ENCODE assay signal across 24 cellular contexts in the genomic region with DNA sequence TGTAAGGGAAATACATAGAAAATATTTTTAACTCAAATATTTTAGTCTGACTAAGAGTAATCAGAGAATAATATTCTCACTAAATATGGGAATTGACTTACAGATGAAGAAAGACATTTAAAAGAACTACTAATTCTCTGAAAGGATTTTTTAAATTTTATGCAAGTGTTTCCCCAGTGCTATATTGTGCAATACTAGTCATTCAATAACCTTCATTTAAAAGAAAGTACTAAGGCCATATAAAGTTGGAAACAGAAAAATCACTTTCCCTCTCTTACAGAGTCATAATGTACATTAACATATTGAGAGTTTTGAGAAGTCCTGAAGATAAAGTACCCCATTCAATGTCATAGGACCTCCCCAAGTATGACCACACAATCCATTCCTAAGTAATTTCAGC.
DNase-seq lines count a peak whose midpoint lies in the region; ATAC-seq, FAIRE-seq and TF ChIP-seq lines count a peak whose summit lies in the region.
"Had no signal": no experiment of that assay in that cellular context is flagged by ENCODE, and none has a peak within 500 bp of the region (broad histone marks: within the 10 kb centered on the region; RNA-seq: fewer than 3 reads in every experiment).

No MANE protein-coding gene starts in this region.

- H2BK120ac ChIP-seq in IMR-90 (ENCODE audit: low read depth, low read length) (no peak overlapping the region), H1 (replicated peaks; ENCODE audit: low read depth, low read length) (no peak overlapping the region)

- H3K9me1 ChIP-seq in IMR-90 (ENCODE audit: insufficient read depth, low read length), result no peaks in the 10 kb centered on the region

- no peak overlapping the region for H3K14ac ChIP-seq in IMR-90 (replicated peaks; ENCODE audit: low read depth, low read length)
- H3K14ac ChIP-seq in H1 (ENCODE audit: insufficient read length), result no peak overlapping the region

- no peaks in the 10 kb centered on the region for H3K27me3 ChIP-seq in IMR-90 (ENCODE audit: control insufficient read depth, insufficient read depth, low read length)
- no peaks in the 10 kb centered on the region for H3K27me3 ChIP-seq in H1 (replicated peaks in 1 of 4; ENCODE audit: control insufficient read depth in 3 of 4, extremely low read depth in 1 of 4, insufficient read depth in 3 of 4, low read length in 3 of 4)
- H3K27me3 ChIP-seq in left ventricle myocardium inferior (ENCODE audit: low read depth), result no peaks in the 10 kb centered on the region
- H3K27me3 ChIP-seq: BLaER1 treated with 17β-estradiol and CSF1 and Interleukin-3, amounts not matched to agents 10 nM and 100 nM had no signal

- H2AFZ ChIP-seq in IMR-90 (replicated peaks; ENCODE audit: low read length, poor library complexity), result no peak overlapping the region
- H2AFZ ChIP-seq in H1 (ENCODE audit: low read length), result no peak overlapping the region

- no peaks in the 10 kb centered on the region for H3K79me2 ChIP-seq in H1 (ENCODE audit: control insufficient read depth in 1 of 2, insufficient read depth in 2 of 2, low read length in 2 of 2)

- H3K23me2 ChIP-seq in H1 (ENCODE audit: low read depth, low read length), result no peaks in the 10 kb centered on the region

- intact Hi-C loops in IMR-90 (cut with micrococcal nuclease) (no loop called here), left ventricle myocardium inferior (cut with micrococcal nuclease) (no loop called here)

- H3K79me1 ChIP-seq in IMR-90 (ENCODE audit: low read depth in 1 of 2, low read length in 2 of 2) (no peaks in the 10 kb centered on the region), H1 (ENCODE audit: low read depth, low read length) (no peaks in the 10 kb centered on the region)

- H4K20me1 ChIP-seq in IMR-90 (ENCODE audit: insufficient read depth, low read length) (no peaks in the 10 kb centered on the region), H1 (replicated peaks in 1 of 2; ENCODE audit: control insufficient read depth in 1 of 2, insufficient read depth in 2 of 2, low read length in 2 of 2) (no peaks in the 10 kb centered on the region)
- H4K20me1 ChIP-seq: BLaER1 treated with 17β-estradiol and CSF1 and Interleukin-3, amounts not matched to agents 10 nM and 100 nM had no signal

- H2BK12ac ChIP-seq in H1 (ENCODE audit: low read depth, low read length), result no peak overlapping the region

- no peak overlapping the region for H2AK9ac ChIP-seq in IMR-90 (replicated peaks; ENCODE audit: low read depth, low read length, poor library complexity)

- no peak overlapping the region for H3K4me2 ChIP-seq in IMR-90 (ENCODE audit: low read depth, low read length)
- H3K4me2 ChIP-seq in H1 (ENCODE audit: insufficient read depth in 1 of 2, low read depth in 2 of 2, low read length in 2 of 2), result no peak overlapping the region
- H3K4me2 ChIP-seq: BLaER1 treated with 17β-estradiol and CSF1 and Interleukin-3, amounts not matched to agents 10 nM and 100 nM had no signal

- H3K9me3 ChIP-seq in IMR-90 (ENCODE audit: control insufficient read depth, insufficient read depth, low read length) (no peaks in the 10 kb centered on the region; the same call in 1 of the 2 replicates), H1 (ENCODE audit: insufficient read depth in 2 of 2, low read depth in 1 of 2, low read length in 1 of 2) (no peaks in the 10 kb centered on the region), left ventricle myocardium inferior (replicated peaks) (peaks cover 10% of the 10 kb centered on the region)
- H3K9me3 ChIP-seq: BLaER1 treated with 17β-estradiol and CSF1 and Interleukin-3, amounts not matched to agents 10 nM and 100 nM had no signal

- H3K4ac ChIP-seq in IMR-90 (ENCODE audit: low read depth, low read length) (no peak overlapping the region), H1 (replicated peaks; ENCODE audit: insufficient read length, low read depth, low read length) (no peak overlapping the region)

- H3K4me1 ChIP-seq in IMR-90 (ENCODE audit: control insufficient read depth, insufficient read depth, low read length) (no peaks in the 10 kb centered on the region), H1 (replicated peaks in 1 of 4; ENCODE audit: control insufficient read depth in 3 of 4, insufficient read depth in 4 of 4, low read length in 3 of 4) (no peaks in the 10 kb centered on the region), left ventricle myocardium inferior (no peaks in the 10 kb centered on the region)
- H3K4me1 ChIP-seq: BLaER1 treated with 17β-estradiol and CSF1 and Interleukin-3, amounts not matched to agents 10 nM and 100 nM had no signal

- no peak for ATAC-seq in IMR-90 (ENCODE audit: low read depth)
- ATAC-seq: CD8-positive, alpha-beta T cell; GM12878 had no signal

- H3K36me3 ChIP-seq in IMR-90 (ENCODE audit: control insufficient read depth, insufficient read depth, low read length) (no peaks in the 10 kb centered on the region), H1 (ENCODE audit: control insufficient read depth in 2 of 4, insufficient read depth in 4 of 4, low read length in 3 of 4) (no peaks in the 10 kb centered on the region), left ventricle myocardium inferior (no peaks in the 10 kb centered on the region)
- H3K36me3 ChIP-seq: BLaER1 treated with 17β-estradiol and CSF1 and Interleukin-3, amounts not matched to agents 10 nM and 100 nM had no signal

- POLR2A ChIA-PET in IMR-90 (lab: Charles Lee; ENCODE audit: unreplicated experiment) (no interaction called here), H1 (lab: Charles Lee; ENCODE audit: partially characterized antibody) (no interaction called here)

- in situ Hi-C loops in IMR-90 (cut with MboI; ENCODE audit: low sequenced_read_pairs), result no loop called here

- H2BK15ac ChIP-seq in IMR-90 (ENCODE audit: low read depth, low read length) (no peak overlapping the region), H1 (ENCODE audit: low read length) (no peak overlapping the region)

- TF ChIP-seq EP300 in Ishikawa (IDR thresholded peaks at IDR 0.05; ENCODE audit: borderline replicate concordance) (no peak), H1 (IDR thresholded peaks at IDR 0.05; ENCODE audit: borderline replicate concordance in 1 of 2, low read depth in 2 of 2, low read length in 2 of 2) (no peak)

- H4K91ac ChIP-seq in IMR-90 (ENCODE audit: insufficient read depth, low read depth, low read length), result no peak overlapping the region
- H4K91ac ChIP-seq in H1 (replicated peaks; ENCODE audit: insufficient read length, low read length), result no peak overlapping the region

- H3K27ac ChIP-seq in IMR-90 (ENCODE audit: insufficient read depth, low read length), result no peak overlapping the region
- H3K27ac ChIP-seq in H1 (ENCODE audit: low read depth, low read length), result no peak overlapping the region
- no peak overlapping the region for H3K27ac ChIP-seq in left ventricle myocardium inferior (replicated peaks)
- H3K27ac ChIP-seq: BLaER1 treated with 17β-estradiol and CSF1 and Interleukin-3, amounts not matched to agents 10 nM and 100 nM had no signal

- H3K23ac ChIP-seq in IMR-90 (ENCODE audit: low read depth, low read length) (no peak overlapping the region), H1 (ENCODE audit: insufficient read length) (no peak overlapping the region)

- H2BK5ac ChIP-seq in IMR-90 (ENCODE audit: low read depth, low read length, poor library complexity, severe bottlenecking) (no peak overlapping the region), H1 (ENCODE audit: low read depth, low read length) (no peak overlapping the region)

- CTCF ChIA-PET in IMR-90 (lab: Yijun Ruan, JAX), result interaction anchor here (0.7 kb wide), 1 partner anchor 153 kb away, joined by 3 read pairs; no protein-coding TSS in a partner anchor
- CTCF ChIA-PET in H1 (lab: Charles Lee; ENCODE audit: partially characterized antibody), result interaction anchor here (2.8 kb wide), 1 partner anchor 15 kb away, joined by 8 read pairs; no protein-coding TSS in a partner anchor

- no peak overlapping the region for H3K18ac ChIP-seq in IMR-90 (ENCODE audit: low read depth, low read length)
- H3K18ac ChIP-seq in H1 (ENCODE audit: extremely low read depth, low read length), result no peak overlapping the region

- H4K5ac ChIP-seq in IMR-90 (ENCODE audit: low read depth, low read length), result no peak overlapping the region
- no peak overlapping the region for H4K5ac ChIP-seq in H1 (ENCODE audit: insufficient read length, low read depth, low read length)

- TF ChIP-seq RAD21 in IMR-90 (IDR thresholded peaks at IDR 0.05; ENCODE audit: low read length) (no peak), Ishikawa (IDR thresholded peaks at IDR 0.05; ENCODE audit: low read depth) (no peak), H1 (IDR thresholded peaks at IDR 0.05 in 1 of 2, conservative IDR thresholded peaks at IDR 0.05 in 1 of 2; ENCODE audit: low read depth in 2 of 2, low read length in 2 of 2) (no peak)

- H2AK5ac ChIP-seq in IMR-90 (ENCODE audit: low read depth, low read length), result no peak overlapping the region
- H2AK5ac ChIP-seq in H1 (ENCODE audit: low read depth, low read length), result no peak overlapping the region

- dilution Hi-C loops in IMR-90 (cut with HindIII; ENCODE audit: low sequenced_read_pairs, unreplicated experiment), result no loop called here

- H2BK20ac ChIP-seq in IMR-90 (ENCODE audit: low read depth, low read length) (no peak overlapping the region), H1 (ENCODE audit: low read length) (no peak overlapping the region)

- no peak for FAIRE-seq in H1 (lab: Jason Lieb, UNC)
- FAIRE-seq: A204.1, GM12878, GM12892, GM18507 had no signal

- DNase-seq in IMR-90, result no peak
- no peak for DNase-seq in H1 (ENCODE audit: low read depth in 1 of 2, low spot score in 2 of 2)
- DNase-seq in COLO829 (ENCODE audit: low spot score), result no peak
- no peak for DNase-seq in left ventricle myocardium inferior
- no peak for DNase-seq in AG20443 (ENCODE audit: low spot score)
- DNase-seq: 8988T; ACHN; AML-193; CD4-positive, alpha-beta T cell; CD8-positive, alpha-beta T cell; COR-L47; DMS 273 treated with DMSO at 0.1 percent for 48 hours; DMS153; DMS53; DMS79; DND-41; EL; GDM1 had no signal

- H4K8ac ChIP-seq in IMR-90 (ENCODE audit: low read depth in 2 of 2, low read length in 2 of 2) (no peak overlapping the region), H1 (ENCODE audit: extremely low read depth, insufficient read depth, low read length) (no peak overlapping the region)

- TF ChIP-seq POLR2A in IMR-90 (IDR thresholded peaks at IDR 0.05; ENCODE audit: low read depth, low read length) (no peak), H1 (IDR thresholded peaks at IDR 0.05; ENCODE audit: control extremely low read depth in 1 of 2, low read depth in 2 of 2, low read length in 2 of 2) (no peak)

- H3K56ac ChIP-seq in IMR-90 (ENCODE audit: extremely low read depth, insufficient read depth, low read length), result no peak overlapping the region
- H3K56ac ChIP-seq in H1 (replicated peaks; ENCODE audit: insufficient read length, low read depth, low read length), result no peak overlapping the region

- TF ChIP-seq CTCF in IMR-90 (conservative IDR thresholded peaks at IDR 0.05; ENCODE audit: low read depth, low read length) (no peak), H1 (IDR thresholded peaks at IDR 0.05; ENCODE audit: control extremely low read depth in 1 of 3, insufficient read depth in 1 of 3, low read depth in 1 of 3, low read length in 3 of 3) (no peak), left ventricle myocardium inferior (IDR thresholded peaks at IDR 0.05; ENCODE audit: borderline replicate concordance) (no peak)

- no peak overlapping the region for H3K9ac ChIP-seq in IMR-90 (ENCODE audit: low read depth, low read length)
- H3K9ac ChIP-seq in H1 (replicated peaks in 1 of 4; ENCODE audit: extremely low read depth in 1 of 4, low read depth in 3 of 4, low read length in 3 of 4), result no peak overlapping the region
- H3K9ac ChIP-seq: BLaER1 treated with 17β-estradiol and CSF1 and Interleukin-3, amounts not matched to agents 10 nM and 100 nM had no signal

- no TSS peak for BruUV-seq in IMR-90 (replicated peaks; lab: Mats Ljungman, UMichigan)

- no peak overlapping the region for H3K4me3 ChIP-seq in IMR-90 (ENCODE audit: insufficient read depth, low read depth, low read length)
- H3K4me3 ChIP-seq in H1 (ENCODE audit: extremely low read depth in 1 of 4, insufficient read depth in 2 of 4, low read depth in 3 of 4, low read length in 4 of 4), result no peak overlapping the region
- no peak overlapping the region for H3K4me3 ChIP-seq in left ventricle myocardium inferior
- H3K4me3 ChIP-seq: BLaER1 treated with 17β-estradiol and CSF1 and Interleukin-3, amounts not matched to agents 10 nM and 100 nM; GM12878 had no signal
